13 cellular contexts compared by ENCODE assay signal in genomic region chr16:24734382-24734781, GRCh38. TPM values are rescaled to one million over a fixed set of nuclear protein-coding genes. Genes with fewer than 3 reads are reported as not detected.
DNase-seq lines count a peak whose midpoint lies in the region; ATAC-seq and TF ChIP-seq lines count a peak whose summit lies in the region.
"Had no signal": no experiment of that assay in that cellular context is flagged by ENCODE, and none has a peak within 500 bp of the region (broad histone marks: within the 10 kb centered on the region; RNA-seq: fewer than 3 reads in every experiment).

No MANE protein-coding gene starts in this region.

- peak; percentile 33 for ATAC-seq in GM18868 (IDR thresholded peaks at IDR 0.05; ENCODE audit: unreplicated experiment)
- no peak for ATAC-seq in WTC11
- ATAC-seq in foreskin keratinocyte, result no peak
- ATAC-seq in GM19467 (IDR thresholded peaks at IDR 0.05; ENCODE audit: unreplicated experiment), result no peak

- H3K27me3 Mint-ChIP-seq in WTC11 (ENCODE audit: low read depth), result no peaks in the 10 kb centered on the region

- H3K23ac ChIP-seq in mesenchymal stem cell (ENCODE audit: low read length in 2 of 2), result no peak overlapping the region

- WGBS in mesenchymal stem cell, result 100% methylated on average over 1 of the region's 1 CpG

- peaks cover 11 to 34% of the 10 kb centered on the region in 2 experiments for H3K36me3 ChIP-seq in mesenchymal stem cell (ENCODE audit: control insufficient read depth in 1 of 2, insufficient read depth in 2 of 2, low read depth in 1 of 2, low read length in 2 of 2)

- H3K27me3 ChIP-seq in mesenchymal stem cell (ENCODE audit: control insufficient read depth in 1 of 2, insufficient read depth in 1 of 2, low read length in 2 of 2) (no peaks in the 10 kb centered on the region), foreskin keratinocyte (no peaks in the 10 kb centered on the region)

- no peak overlapping the region for H2BK12ac ChIP-seq in mesenchymal stem cell (ENCODE audit: low read length in 2 of 2)

- CTCF ChIA-PET in WTC11 (lab: Charles Lee), result no interaction called here

- no peak overlapping the region for H2AK5ac ChIP-seq in mesenchymal stem cell (ENCODE audit: low read length, severe bottlenecking)

- TF ChIP-seq CTCF in WTC11 (IDR thresholded peaks at IDR 0.05), result no peak
- no peak for TF ChIP-seq CTCF in foreskin keratinocyte (conservative IDR thresholded peaks at IDR 0.05)

- POLR2A ChIA-PET in WTC11 (lab: Charles Lee), result no interaction called here

- no peak overlapping the region for H3K4me2 ChIP-seq in mesenchymal stem cell (ENCODE audit: low read length, poor library complexity, severe bottlenecking)

- peak overlapping the region; percentile 71 for H3K9ac ChIP-seq in mesenchymal stem cell (ENCODE audit: low read length)

- peaks cover 73% of the 10 kb centered on the region for H3K4me1 Mint-ChIP-seq in WTC11

- no peaks in the 10 kb centered on the region for H3K9me3 ChIP-seq in mesenchymal stem cell (ENCODE audit: control insufficient read depth, low read length)

- H3K27ac ChIP-seq in mesenchymal stem cell (ENCODE audit: low read length, poor library complexity, severe bottlenecking) (no peak overlapping the region), foreskin keratinocyte (no peak overlapping the region)

- no peak overlapping the region for H4K8ac ChIP-seq in mesenchymal stem cell (ENCODE audit: low read length)

- peak overlapping the region; percentile 73; the same call in 1 of the 2 replicates for H3K27ac Mint-ChIP-seq in WTC11

- no peak overlapping the region for H4K91ac ChIP-seq in mesenchymal stem cell (ENCODE audit: low read length)

- peaks cover 44% of the 10 kb centered on the region for H3K36me3 Mint-ChIP-seq in WTC11

- no peak overlapping the region for H2BK120ac ChIP-seq in mesenchymal stem cell (ENCODE audit: low read depth, low read length)

- H3K4ac ChIP-seq in mesenchymal stem cell (ENCODE audit: low read depth in 1 of 2, low read length in 2 of 2), result no peak overlapping the region

- DNase-seq in AG08396 (ENCODE audit: low spot score) (peak; percentile 25), WTC11 (ENCODE audit: low spot score) (no peak), mesenchymal stem cell (peak; percentile 54), foreskin keratinocyte (no peak), NCI-H2107 (lab: John Stamatoyannopoulos, UW) (no peak), SIG-M5 treated with dmso at 0.1 percent for 504 hours (lab: John Stamatoyannopoulos, UW; ENCODE audit: unreplicated experiment) (no peak)
- DNase-seq: activated T-cell treated with anti-CD3 and anti-CD28 coated beads, Interleukin-2, amount 50 U/mL, for 48 hours; cortex of kidney; hippocampal formation; NCI-H1048; T1000 had no signal

- no peak overlapping the region for H2AFZ ChIP-seq in mesenchymal stem cell (ENCODE audit: low read depth, low read length)

- H2BK5ac ChIP-seq in mesenchymal stem cell (ENCODE audit: low read depth, low read length, poor library complexity, severe bottlenecking), result no peak overlapping the region

- H3K4me1 ChIP-seq in mesenchymal stem cell (ENCODE audit: control insufficient read depth, insufficient read depth, low read depth, low read length) (peaks cover 4% of the 10 kb centered on the region), foreskin keratinocyte (peaks cover 33% of the 10 kb centered on the region)

- H3K18ac ChIP-seq in mesenchymal stem cell (ENCODE audit: low read depth in 1 of 2, low read length in 2 of 2), result no peak overlapping the region

- no peak overlapping the region for H3K14ac ChIP-seq in mesenchymal stem cell (ENCODE audit: low read length in 2 of 2)

- no peaks in the 10 kb centered on the region for H3K9me3 Mint-ChIP-seq in WTC11

- no peak overlapping the region for H3K4me3 ChIP-seq in mesenchymal stem cell (ENCODE audit: insufficient read depth in 1 of 2, low read depth in 1 of 2, low read length in 2 of 2)

- no peaks in the 10 kb centered on the region for H3K79me1 ChIP-seq in mesenchymal stem cell (replicated peaks; ENCODE audit: low read length, poor library complexity, severe bottlenecking)

- no peak overlapping the region for H2BK15ac ChIP-seq in mesenchymal stem cell (ENCODE audit: low read depth, poor library complexity, severe bottlenecking)

- H3K4me3 Mint-ChIP-seq in WTC11, result no peak overlapping the region

TF ChIP-seq in WTC11, 78 proteins besides CTCF, POLR2A, EP300 and RAD21:
- TF ChIP-seq EMX1 (CRISPR knock-in tag; IDR thresholded peaks at IDR 0.05), result no peak
- TF ChIP-seq ATF1 (CRISPR knock-in tag; IDR thresholded peaks at IDR 0.05), result no peak
- no peak for TF ChIP-seq PRRX2 (CRISPR knock-in tag; IDR thresholded peaks at IDR 0.05)
- no peak for TF ChIP-seq PREB (CRISPR knock-in tag; IDR thresholded peaks at IDR 0.05; ENCODE audit: borderline replicate concordance)
- TF ChIP-seq CREB1 (CRISPR knock-in tag; IDR thresholded peaks at IDR 0.05), result no peak
- TF ChIP-seq ATF3 (CRISPR knock-in tag; conservative IDR thresholded peaks at IDR 0.05), result no peak
- no peak for TF ChIP-seq ZNF317 (CRISPR knock-in tag; IDR thresholded peaks at IDR 0.05; ENCODE audit: borderline replicate concordance, low read depth)
- TF ChIP-seq NFATC4 (CRISPR knock-in tag; IDR thresholded peaks at IDR 0.05), result no peak
- TF ChIP-seq, protein P1, sequence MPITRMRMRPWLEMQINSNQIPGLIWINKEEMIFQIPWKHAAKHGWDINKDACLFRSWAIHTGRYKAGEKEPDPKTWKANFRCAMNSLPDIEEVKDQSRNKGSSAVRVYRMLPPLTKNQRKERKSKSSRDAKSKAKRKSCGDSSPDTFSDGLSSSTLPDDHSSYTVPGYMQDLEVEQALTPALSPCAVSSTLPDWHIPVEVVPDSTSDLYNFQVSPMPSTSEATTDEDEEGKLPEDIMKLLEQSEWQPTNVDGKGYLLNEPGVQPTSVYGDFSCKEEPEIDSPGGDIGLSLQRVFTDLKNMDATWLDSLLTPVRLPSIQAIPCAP (CRISPR knock-in tag; IDR thresholded peaks at IDR 0.05), result no peak
- TF ChIP-seq NR1H2 (CRISPR knock-in tag; IDR thresholded peaks at IDR 0.05), result no peak
- no peak for TF ChIP-seq CREM (CRISPR knock-in tag; IDR thresholded peaks at IDR 0.05)

RNA-seq across cellular contexts. Expression of gene TNRC6A, which starts 4.9 kb away (rescaled TPM):
- 76.8 to 86.3 TPM (median 77.4 TPM) in 3 replicates for total RNA-seq in WTC11 (2021)
- 27.6 TPM for polyA plus RNA-seq in mesenchymal stem cell (2013, experiment 1 of 2)
- polyA plus RNA-seq in mesenchymal stem cell (2013, experiment 2 of 2), result 25.0 TPM
- 34.9 and 35.7 TPM in 2 replicates for total RNA-seq in foreskin keratinocyte
- polyA plus RNA-seq in foreskin keratinocyte, result 3.9 and 4.9 TPM in 2 replicates

Comparison
In these comparisons a context has a peak if more than half of its experiments do, and no peak if none do; other contexts are left out.
1. DNase-seq: peak in AG08396 (single experiment) and mesenchymal stem cell (single experiment); none in WTC11 (single experiment), foreskin keratinocyte (0 of 2), NCI-H2107 (single experiment) and SIG-M5 treated with dmso at 0.1 percent for 504 hours (single experiment).